Comparison of ENCODE assay signal across 8 cellular contexts in the genomic region with DNA sequence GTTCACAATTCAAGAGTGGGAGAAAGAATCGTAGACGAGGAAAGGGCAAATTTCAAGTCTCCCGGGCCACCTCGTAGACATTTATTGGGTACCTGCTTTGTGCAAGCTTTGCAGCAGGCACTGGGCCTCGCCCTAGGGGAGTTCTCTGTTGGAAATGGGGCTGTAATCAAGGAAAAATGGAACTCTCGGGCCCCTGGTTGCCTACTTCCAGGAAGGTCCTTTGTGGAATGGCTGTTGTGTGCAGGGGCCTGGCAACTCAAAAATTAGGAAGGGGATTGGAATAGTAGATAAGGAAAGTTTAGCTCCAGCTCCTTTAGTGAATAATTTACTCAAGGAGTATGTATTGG. TPM values are rescaled to one million over a fixed set of nuclear protein-coding genes. Genes with fewer than 3 reads are reported as not detected.
DNase-seq lines count a peak whose midpoint lies in the region; ATAC-seq and TF ChIP-seq lines count a peak whose summit lies in the region.

No MANE protein-coding gene starts in this region.

- WGBS in stomach, 5 donors, result 1 to 4% (median 2%) methylated on average over 6 of the region's 6 CpGs

- H3K36me3 Mint-ChIP-seq in activated naive CD8-positive, alpha-beta T cell treated with anti-CD3 and anti-CD28 coated beads for 36 hours, result peaks cover 19% of the 10 kb centered on the region

- intact Hi-C loops in stomach (cut with DNase I; ENCODE audit: low total_unique reads), result no loop called here

- H3K27me3 ChIP-seq in HUES6 (ENCODE audit: control insufficient read depth, insufficient read depth, low read length) (no peaks in the 10 kb centered on the region), iPS-20b (ENCODE audit: insufficient read depth, low read length) (no peaks in the 10 kb centered on the region), stomach (no peaks in the 10 kb centered on the region)

- H3K4me1 Mint-ChIP-seq in activated naive CD8-positive, alpha-beta T cell treated with anti-CD3 and anti-CD28 coated beads for 36 hours, result peaks cover 35% of the 10 kb centered on the region

- H3K4me1 ChIP-seq in HUES6 (ENCODE audit: control insufficient read depth, insufficient read depth, low read length) (peaks cover 25% of the 10 kb centered on the region), iPS-20b (ENCODE audit: insufficient read depth, low read length) (peaks cover 8% of the 10 kb centered on the region; the same call in 1 of the 2 replicates), stomach (peaks cover 38 to 58% (median 52%) of the 10 kb centered on the region in 4 donors)

- peaks cover 26% of the 10 kb centered on the region for H3K36me3 ChIP-seq in HUES6 (ENCODE audit: control insufficient read depth, insufficient read depth, low read length)
- H3K36me3 ChIP-seq in iPS-20b (ENCODE audit: insufficient read depth, low read depth, low read length), result peaks cover 22% of the 10 kb centered on the region
- H3K36me3 ChIP-seq in stomach, result peaks cover 13 to 25% (median 22%) of the 10 kb centered on the region in 4 donors

- peaks cover 4% of the 10 kb centered on the region for H3K27me3 Mint-ChIP-seq in activated naive CD8-positive, alpha-beta T cell treated with anti-CD3 and anti-CD28 coated beads for 36 hours

- peaks cover 1% of the 10 kb centered on the region for H3K9me3 Mint-ChIP-seq in activated naive CD8-positive, alpha-beta T cell treated with anti-CD3 and anti-CD28 coated beads for 36 hours

- H3K9me3 ChIP-seq in HUES6 (ENCODE audit: control insufficient read depth, insufficient read depth, low read depth, low read length), result no peaks in the 10 kb centered on the region
- no peaks in the 10 kb centered on the region for H3K9me3 ChIP-seq in iPS-20b (ENCODE audit: insufficient read depth, low read depth, low read length)
- H3K9me3 ChIP-seq in stomach, result no peaks in the 10 kb centered on the region

- no peak for ATAC-seq in GM21526 (IDR thresholded peaks at IDR 0.05; ENCODE audit: low FRiP score, unreplicated experiment)
- ATAC-seq in HG03520 (IDR thresholded peaks at IDR 0.05; ENCODE audit: unreplicated experiment), result no peak

- no peak for TF ChIP-seq POLR2A in stomach (IDR thresholded peaks at IDR 0.05)

- peak overlapping the region; percentile 98 for H3K4me3 Mint-ChIP-seq in activated naive CD8-positive, alpha-beta T cell treated with anti-CD3 and anti-CD28 coated beads for 36 hours

- H3K27ac Mint-ChIP-seq in activated naive CD8-positive, alpha-beta T cell treated with anti-CD3 and anti-CD28 coated beads for 36 hours, result peak overlapping the region; percentile 99

- peak overlapping the region; percentile 57; the same call in 1 of the 2 replicates for H3K27ac ChIP-seq in HUES6 (ENCODE audit: low read depth, low read length)
- peak overlapping the region; percentile 66 for H3K27ac ChIP-seq in iPS-20b (ENCODE audit: low read length)
- peak overlapping the region in 4 of 5 donors; percentile 89 to 98 (median 94) for H3K27ac ChIP-seq in stomach

- peak overlapping the region; percentile 94 for H3K4me3 ChIP-seq in HUES6 (ENCODE audit: low read depth, low read length)
- H3K4me3 ChIP-seq in iPS-20b (ENCODE audit: low read length), result peak overlapping the region; percentile 90
- H3K4me3 ChIP-seq in stomach, result peak overlapping the region; percentile 72 to 86 (median 84)

- TF ChIP-seq CTCF in stomach (IDR thresholded peaks at IDR 0.05), result no peak

- no peak for DNase-seq in activated naive CD8-positive, alpha-beta T cell treated with anti-CD3 and anti-CD28 coated beads for 36 hours
- DNase-seq in stomach, result no peak
- no peak for DNase-seq in SW480 (ENCODE audit: low spot score)
- no peak for DNase-seq in stimulated activated CD4-positive, alpha-beta T cell treated with anti-CD3 and anti-CD28 coated beads, Interleukin-1b, Interleukin-23, amount 100 ng/mL, for 48 hours

- H3K9ac ChIP-seq in HUES6 (ENCODE audit: low read length), result peak overlapping the region; percentile 88
- peak overlapping the region; percentile 90 for H3K9ac ChIP-seq in iPS-20b (ENCODE audit: low read depth, low read length)

- no peak for TF ChIP-seq EP300 in stomach (IDR thresholded peaks at IDR 0.05)

RNA-seq across cellular contexts. Expression of a gene that starts 0.6 kb away (rescaled TPM):
- 10 to 100 TPM; 12.1 to 14.5 TPM for total RNA-seq in activated naive CD8-positive, alpha-beta T cell treated with anti-CD3 and anti-CD28 coated beads for 36 hours
- total RNA-seq in stomach, result 10 to 100 TPM in 2 of 5 donors, 1 to 10 TPM in 3; 4.7 to 12.0 (median 6.8) TPM
- polyA plus RNA-seq in stomach, result 1 to 10 TPM; 2.4 to 3.7 (median 3.2) TPM

RNA-seq across cellular contexts. Expression of a gene that starts 3.2 kb away (rescaled TPM):
- total RNA-seq in activated naive CD8-positive, alpha-beta T cell treated with anti-CD3 and anti-CD28 coated beads for 36 hours, result 10 to 100 TPM; 16.2 to 17.6 TPM
- total RNA-seq in stomach, result 100 to 1,000 TPM in 1 of 5 donors, 10 to 100 TPM in 4; 16.7 to 195 (median 43.8) TPM
- 10 to 100 TPM; 20.8 to 35.9 (median 22.0) TPM for polyA plus RNA-seq in stomach

RNA-seq across cellular contexts. Expression of a gene that starts 21.7 kb away (rescaled TPM):
- 10 to 100 TPM; 38.2 to 39.0 TPM for total RNA-seq in activated naive CD8-positive, alpha-beta T cell treated with anti-CD3 and anti-CD28 coated beads for 36 hours
- 10 to 100 TPM in 4 of 5 donors, 1 to 10 TPM in 1; 5.8 to 77.2 (median 22.6) TPM for total RNA-seq in stomach
- 10 to 100 TPM; 25.5 to 40.8 (median 35.0) TPM for polyA plus RNA-seq in stomach

RNA-seq across cellular contexts. Expression of a gene that starts 34.2 kb away (rescaled TPM):
- total RNA-seq in activated naive CD8-positive, alpha-beta T cell treated with anti-CD3 and anti-CD28 coated beads for 36 hours, result 10 to 100 TPM; 62.9 to 66.0 TPM
- total RNA-seq in stomach, result 100 to 1,000 TPM in 1 of 5 donors, 10 to 100 TPM in 4; 11.6 to 118 (median 40.6) TPM
- polyA plus RNA-seq in stomach, result 10 to 100 TPM; 12.9 to 36.5 (median 16.3) TPM

RNA-seq across cellular contexts. Expression of a gene that starts 48.3 kb away (rescaled TPM):
- total RNA-seq in activated naive CD8-positive, alpha-beta T cell treated with anti-CD3 and anti-CD28 coated beads for 36 hours, result 10 to 100 TPM; 43.8 to 50.4 TPM
- 10 to 100 TPM; 19.8 to 60.3 (median 39.1) TPM for total RNA-seq in stomach
- polyA plus RNA-seq in stomach, result 10 to 100 TPM; 15.4 to 31.8 (median 21.5) TPM
